ENCODE assay signal across 22 cellular contexts in genomic region chr22:43739851-43740250, GRCh38.
DNase-seq lines count a peak whose midpoint lies in the region; ATAC-seq and TF ChIP-seq lines count a peak whose summit lies in the region.
"Had no signal": no experiment of that assay in that cellular context is flagged by ENCODE, and none has a peak within 500 bp of the region (broad histone marks: within the 10 kb centered on the region; RNA-seq: fewer than 3 reads in every experiment).

No MANE protein-coding gene starts in this region.

- no peaks in the 10 kb centered on the region for H3K36me3 ChIP-seq in heart left ventricle
- H3K36me3 ChIP-seq: BE2C, BLaER1 had no signal

- no peak overlapping the region for H3K4me3 ChIP-seq in heart left ventricle
- no peak overlapping the region for H3K4me3 ChIP-seq in right cardiac atrium (ENCODE audit: low read length)
- H3K4me3 ChIP-seq: BLaER1, GM12878 had no signal

- intact Hi-C loops in Right ventricle myocardium superior (cut with DNase I), result no loop called here
- intact Hi-C loops in heart left ventricle (cut with DNase I), result no loop called here
- intact Hi-C loops in right cardiac atrium (cut with DNase I), result no loop called here
- intact Hi-C loops in cardiac septum (cut with DNase I), result no loop called here

- peaks cover 0 to 11% (median 0%) of the 10 kb centered on the region in 9 donors for H3K27me3 ChIP-seq in heart left ventricle
- no peaks in the 10 kb centered on the region for H3K27me3 ChIP-seq in right cardiac atrium (ENCODE audit: control insufficient read depth, insufficient read depth)
- H3K27me3 ChIP-seq: BLaER1 had no signal

- ATAC-seq in Right ventricle myocardium superior (ENCODE audit: poor library complexity), result peak; percentile 8
- ATAC-seq in heart left ventricle, result no peak
- peak; percentile 34 to 39 for ATAC-seq in right cardiac atrium
- ATAC-seq: GM12878 had no signal

- H3K27ac ChIP-seq in heart left ventricle, result no peak overlapping the region
- H3K27ac ChIP-seq in right cardiac atrium (ENCODE audit: low read length), result no peak overlapping the region
- H3K27ac ChIP-seq: BLaER1 had no signal

- no peaks in the 10 kb centered on the region for H3K9me3 ChIP-seq in heart left ventricle
- H3K9me3 ChIP-seq in right cardiac atrium (ENCODE audit: control insufficient read depth, low read length), result no peaks in the 10 kb centered on the region
- H3K9me3 ChIP-seq: BE2C had no signal

- peaks cover 0 to 20% (median 9%) of the 10 kb centered on the region in 12 donors for H3K4me1 ChIP-seq in heart left ventricle
- H3K4me1 ChIP-seq in right cardiac atrium (ENCODE audit: control insufficient read depth, insufficient read depth, low read length), result peaks cover 3% of the 10 kb centered on the region
- H3K4me1 ChIP-seq: BE2C had no signal

- DNase-seq in Right ventricle myocardium superior (no peak), heart left ventricle (no peak), right cardiac atrium (peak; percentile 37 to 74 (median 67)), cardiac septum (ENCODE audit: low spot score) (no peak)
- DNase-seq in activated naive CD4-positive, alpha-beta T cell (lab: John Stamatoyannopoulos, UW), result no peak
- DNase-seq: 8988T; ACHN; BE2C; C1 segment of cervical spinal cord; CD4-positive, alpha-beta memory T cell; CD4-positive, CD25-positive, alpha-beta regulatory T cell; CD8-positive, alpha-beta memory T cell; COR-L47; DMS 273 treated with DMSO at 0.1 percent for 48 hours; DMS153; DMS53; DMS79; DND-41; EL; GDM1 had no signal

- 70 to 76% (median 75%) methylated on average over 10 of the region's 10 CpGs for WGBS in heart left ventricle, 4 donors
- WGBS in right cardiac atrium, result 66% methylated on average over 10 of the region's 10 CpGs

- no peak for TF ChIP-seq CTCF in heart left ventricle (IDR thresholded peaks at IDR 0.05)

- no peak for TF ChIP-seq POLR2A in heart left ventricle (IDR thresholded peaks at IDR 0.05)

Comparison
In these comparisons a context has a peak if more than half of its experiments do, and no peak if none do; other contexts are left out.
1. ATAC-seq: peak in Right ventricle myocardium superior (single experiment) and right cardiac atrium (2 of 2); none in heart left ventricle (0 of 4).
2. DNase-seq: peak in right cardiac atrium (3 of 3); none in Right ventricle myocardium superior (single experiment), heart left ventricle (0 of 5), cardiac septum (single experiment) and activated naive CD4-positive, alpha-beta T cell (0 of 4).